8 cellular contexts compared by ENCODE assay signal in the genomic region with DNA sequence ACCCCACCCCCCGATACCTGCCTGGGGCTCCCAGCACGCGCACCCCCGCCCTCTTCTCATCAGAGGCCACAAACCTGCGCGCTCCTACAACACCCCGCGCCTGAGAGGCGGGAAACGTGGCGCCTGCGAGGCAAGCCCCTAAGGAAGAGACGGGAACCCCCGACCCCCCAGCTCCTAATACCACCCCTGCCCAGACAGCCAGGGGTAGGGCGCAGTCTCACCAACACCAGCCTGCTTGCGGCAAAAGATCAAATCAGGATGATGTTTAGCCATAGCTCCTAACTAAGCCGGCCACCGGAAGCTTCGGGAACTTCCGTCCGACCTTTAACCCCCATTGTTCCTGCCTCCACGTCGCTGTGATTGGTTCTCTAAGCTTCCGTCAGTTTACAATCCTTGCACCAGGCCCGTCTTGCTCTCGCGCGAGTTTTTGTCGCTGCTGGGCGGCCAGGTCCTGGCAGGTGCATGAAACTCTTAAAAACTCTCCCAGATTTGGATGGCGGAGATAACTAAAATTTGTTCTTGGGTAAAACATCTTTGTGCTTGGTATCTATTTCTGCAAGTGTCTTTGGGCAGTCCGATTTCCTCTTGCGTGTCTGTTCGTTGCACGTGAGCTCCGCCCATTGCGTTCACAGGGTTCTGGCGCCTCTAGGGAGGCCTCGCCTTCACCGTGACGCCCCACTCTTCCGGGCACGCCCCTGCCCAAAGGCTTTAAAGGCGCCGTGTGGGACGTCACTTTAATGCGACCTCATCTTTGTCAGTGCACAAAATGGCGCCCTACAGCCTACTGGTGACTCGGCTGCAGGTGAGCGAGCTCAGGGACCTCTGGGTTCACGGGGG. TPM values are rescaled to one million over a fixed set of nuclear protein-coding genes. Genes with fewer than 3 reads are reported as not detected.
A peak's percentile ranks its signal among the peaks of the same experiment; 100 is the strongest.
DNase-seq lines count a peak whose midpoint lies in the region; ATAC-seq lines count a peak whose summit lies in the region.

A gene (plus strand): TSS at position 737 of the 837 bp plus-strand sequence. CDS start 30 bp downstream, at position 767.
A gene with protein sequence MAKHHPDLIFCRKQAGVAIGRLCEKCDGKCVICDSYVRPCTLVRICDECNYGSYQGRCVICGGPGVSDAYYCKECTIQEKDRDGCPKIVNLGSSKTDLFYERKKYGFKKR (minus strand): TSS at position 312 of the 837 bp plus-strand sequence. CDS start 39 bp downstream, at position 273.

- peak within 1 kb of the TSS; percentile 99 for H3K27ac Mint-ChIP-seq in effector memory CD8-positive, alpha-beta T cell

- peaks cover 27 to 29% of the 10 kb centered on the region in 2 donors for H3K4me1 Mint-ChIP-seq in effector memory CD8-positive, alpha-beta T cell (ENCODE audit: low read depth in 2 of 2)

- H3K9me3 Mint-ChIP-seq in effector memory CD8-positive, alpha-beta T cell: no peaks in the 10 kb centered on the region

- peak within 1 kb of the TSS; percentile 91 to 98 for H3K4me3 Mint-ChIP-seq in effector memory CD8-positive, alpha-beta T cell

- peak; percentile 81 for ATAC-seq in GM21360 (IDR thresholded peaks at IDR 0.05; ENCODE audit: unreplicated experiment)
- peak; percentile 89 for ATAC-seq in effector memory CD8-positive, alpha-beta T cell (replicated peaks)

- H3K36me3 Mint-ChIP-seq in effector memory CD8-positive, alpha-beta T cell (ENCODE audit: insufficient read depth): peaks cover 66% of the 10 kb centered on the region

- DNase-seq in COLO668 (lab: John Stamatoyannopoulos, UW; ENCODE audit: unreplicated experiment): peak; percentile 97
- DNase-seq in HT1080 (ENCODE audit: low read depth): peak; percentile 95
- peak; percentile 99 for DNase-seq in NOMO-1 treated with DMSO at 0.1 percent for 48 hours (lab: John Stamatoyannopoulos, UW; ENCODE audit: unreplicated experiment)
- peak; percentile 97 to 98 for DNase-seq in activated CD8-positive, alpha-beta memory T cell treated with anti-CD3 and anti-CD28 coated beads for 4 hours (ENCODE audit: low read depth in 2 of 2)
- DNase-seq in effector memory CD8-positive, alpha-beta T cell: peak; percentile 99 to 100 (median 99)
- DNase-seq in medulla oblongata (ENCODE audit: extremely low spot score): peak; percentile 99
- peak; percentile 98 for DNase-seq in stimulated activated CD8-positive, alpha-beta memory T cell treated with anti-CD3 and anti-CD28 coated beads, Interleukin-12 subunit alpha, Interleukin-12 subunit beta, amount 100 ng/mL, for 1 hour (ENCODE audit: low read depth)

- H3K27me3 Mint-ChIP-seq in effector memory CD8-positive, alpha-beta T cell: no peaks in the 10 kb centered on the region

RNA-seq across cellular contexts. Expression of the first gene that starts in this region (rescaled TPM):
- total RNA-seq in HT1080 (2014; rRNA removed; shearing (Covaris generic)): 75.6 and 86.8 TPM in 2 replicates
- polyA plus RNA-seq in HT1080 (2015; cell fraction: cytosol; rRNA removed): 69.2 and 73.7 TPM in 2 replicates
- 152 and 174 TPM in 2 replicates for polyA plus RNA-seq in HT1080 (2015; cell fraction: nucleus; rRNA removed)

RNA-seq across cellular contexts. Expression of the second gene that starts in this region (rescaled TPM):
- 147 and 167 TPM in 2 replicates for total RNA-seq in HT1080 (2014; rRNA removed; shearing (Covaris generic))
- 93.1 and 101 TPM in 2 replicates for polyA plus RNA-seq in HT1080 (2015; cell fraction: cytosol; rRNA removed)
- 46.5 and 48.6 TPM in 2 replicates for polyA plus RNA-seq in HT1080 (2015; cell fraction: nucleus; rRNA removed)

Comparison
In these comparisons a context has a peak if more than half of its experiments do, and no peak if none do; other contexts are left out.
1. Peak in every context shown above with its lines: DNase-seq and ATAC-seq.